ENCODE assay signal across 8 cellular contexts in the genomic region with DNA sequence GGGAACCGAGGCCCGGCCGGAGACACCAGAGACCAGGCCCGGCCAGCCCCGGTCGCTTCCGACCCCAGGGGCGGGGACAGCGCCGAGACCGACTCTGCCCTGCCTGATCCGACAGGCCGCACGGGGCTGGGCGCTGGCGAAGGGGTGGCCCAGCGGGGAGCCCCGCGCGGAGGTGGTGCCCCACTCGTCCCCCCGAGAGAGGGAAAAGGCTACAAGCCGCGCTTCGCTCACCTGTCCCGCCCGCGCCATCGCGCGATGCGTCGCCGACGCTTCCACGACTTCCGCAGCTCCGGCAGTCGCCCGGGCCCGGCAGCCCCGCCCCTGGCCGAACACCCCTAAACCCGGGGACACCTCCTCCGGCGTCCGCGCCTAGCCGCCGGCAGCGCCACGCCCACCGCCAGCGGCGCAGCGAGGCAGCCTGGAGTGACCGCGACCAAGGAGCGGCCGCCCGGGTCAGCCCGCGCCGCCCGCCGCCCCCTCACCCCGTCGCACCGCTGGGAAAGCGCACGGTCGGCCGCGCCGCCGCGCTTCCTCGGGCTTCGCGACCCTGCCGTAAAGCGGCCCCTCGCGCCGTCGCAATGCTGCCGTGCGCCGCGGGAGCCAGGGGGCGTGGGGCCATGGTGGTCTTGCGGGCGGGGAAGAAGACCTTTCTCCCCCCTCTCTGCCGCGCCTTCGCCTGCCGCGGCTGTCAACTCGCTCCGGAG. TPM values are rescaled to one million over a fixed set of nuclear protein-coding genes. Genes with fewer than 3 reads are reported as not detected.
DNase-seq lines count a peak whose midpoint lies in the region; TF ChIP-seq lines count a peak whose summit lies in the region.

A gene with protein sequence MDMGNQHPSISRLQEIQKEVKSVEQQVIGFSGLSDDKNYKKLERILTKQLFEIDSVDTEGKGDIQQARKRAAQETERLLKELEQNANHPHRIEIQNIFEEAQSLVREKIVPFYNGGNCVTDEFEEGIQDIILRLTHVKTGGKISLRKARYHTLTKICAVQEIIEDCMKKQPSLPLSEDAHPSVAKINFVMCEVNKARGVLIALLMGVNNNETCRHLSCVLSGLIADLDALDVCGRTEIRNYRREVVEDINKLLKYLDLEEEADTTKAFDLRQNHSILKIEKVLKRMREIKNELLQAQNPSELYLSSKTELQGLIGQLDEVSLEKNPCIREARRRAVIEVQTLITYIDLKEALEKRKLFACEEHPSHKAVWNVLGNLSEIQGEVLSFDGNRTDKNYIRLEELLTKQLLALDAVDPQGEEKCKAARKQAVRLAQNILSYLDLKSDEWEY (minus strand): TSS at position 273 of the 704 bp plus-strand sequence. CDS start 1,493 bp downstream, outside the sequence.
A gene with protein sequence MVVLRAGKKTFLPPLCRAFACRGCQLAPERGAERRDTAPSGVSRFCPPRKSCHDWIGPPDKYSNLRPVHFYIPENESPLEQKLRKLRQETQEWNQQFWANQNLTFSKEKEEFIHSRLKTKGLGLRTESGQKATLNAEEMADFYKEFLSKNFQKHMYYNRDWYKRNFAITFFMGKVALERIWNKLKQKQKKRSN (plus strand): TSS at position 576 of the 704 bp plus-strand sequence. CDS start 42 bp downstream, at position 618.

- peaks cover 90% of the 10 kb centered on the region for H3K79me2 ChIP-seq in GM23248 (ENCODE audit: insufficient read depth)
- peaks cover 95% of the 10 kb centered on the region for H3K79me2 ChIP-seq in neural progenitor cell (ENCODE audit: low read depth)

- H3K4me1 ChIP-seq in GM23248 (ENCODE audit: insufficient read depth) (peaks cover 32% of the 10 kb centered on the region), SJCRH30 (peaks cover 14% of the 10 kb centered on the region), neural progenitor cell (peaks cover 16% of the 10 kb centered on the region), stomach smooth muscle (ENCODE audit: control insufficient read depth, insufficient read depth, low read length) (peaks cover 47% of the 10 kb centered on the region)

- H3K4me3 Mint-ChIP-seq in neural progenitor cell: peak within 1 kb of the TSS; percentile 95

- H3K27me3 ChIP-seq in GM23248 (replicated peaks; ENCODE audit: insufficient read depth) (no peaks in the 10 kb centered on the region), SJCRH30 (no peaks in the 10 kb centered on the region), neural progenitor cell (no peaks in the 10 kb centered on the region), stomach smooth muscle (ENCODE audit: control insufficient read depth in 1 of 2, insufficient read depth in 2 of 2, low read length in 2 of 2) (no peaks in the 10 kb centered on the region)

- H3K4me2 ChIP-seq in GM23248 (ENCODE audit: unreplicated experiment) (peak within 1 kb of the TSS; percentile 91), neural progenitor cell (peak within 1 kb of the TSS; percentile 96)

- H3K27me3 Mint-ChIP-seq in neural progenitor cell (ENCODE audit: insufficient read depth, low read depth): no peaks in the 10 kb centered on the region

- DNase-seq in ELF-1 (ENCODE audit: low read depth, low spot score) (peak; percentile 88), GM23248 (peak; percentile 91), LHCN-M2 (ENCODE audit: low read depth) (peak; percentile 77), SJCRH30 (peak; percentile 90 to 92), activated gamma-delta T cell treated with Interleukin-2 at 50 U/mL for 16 hours (peak; percentile 84), foreskin fibroblast (peak; percentile 77 to 93), neural progenitor cell (ENCODE audit: low spot score) (peak; percentile 96)

- no peak for TF ChIP-seq CTCF in foreskin fibroblast (IDR thresholded peaks at IDR 0.05; ENCODE audit: low read depth, low read length)
- no peak for TF ChIP-seq CTCF in neural progenitor cell (IDR thresholded peaks at IDR 0.05)

- peaks cover 23% of the 10 kb centered on the region for H3K36me3 ChIP-seq in GM23248 (ENCODE audit: low read depth)
- H3K36me3 ChIP-seq in SJCRH30: peaks cover 25% of the 10 kb centered on the region
- H3K36me3 ChIP-seq in neural progenitor cell: peaks cover 8% of the 10 kb centered on the region
- peaks cover 13 to 25% of the 10 kb centered on the region in 2 donors for H3K36me3 ChIP-seq in stomach smooth muscle (ENCODE audit: control insufficient read depth in 2 of 2, insufficient read depth in 2 of 2, low read length in 2 of 2)

- H3K9me2 ChIP-seq in GM23248 (ENCODE audit: insufficient read depth): no peaks in the 10 kb centered on the region

- H3F3A ChIP-seq in GM23248 (ENCODE audit: insufficient read depth) (peaks cover 40% of the 10 kb centered on the region), neural progenitor cell (ENCODE audit: low read depth) (peaks cover 34% of the 10 kb centered on the region)

- H2AFZ ChIP-seq in GM23248: peak within 1 kb of the TSS; percentile 77
- H2AFZ ChIP-seq in neural progenitor cell (replicated peaks): peak within 1 kb of the TSS; percentile 84

- H3K27ac ChIP-seq in GM23248: peak within 1 kb of the TSS; percentile 95
- peak within 1 kb of the TSS; percentile 71 for H3K27ac ChIP-seq in SJCRH30
- peak within 1 kb of the TSS; percentile 99 for H3K27ac ChIP-seq in neural progenitor cell
- H3K27ac ChIP-seq in stomach smooth muscle (ENCODE audit: low read length): peak within 1 kb of the TSS; percentile 80

- no peaks in the 10 kb centered on the region for H3K9me3 Mint-ChIP-seq in neural progenitor cell

- H3K9ac ChIP-seq in GM23248: peak within 1 kb of the TSS; percentile 93
- H3K9ac ChIP-seq in neural progenitor cell: peak within 1 kb of the TSS; percentile 94
- H3K9ac ChIP-seq in stomach smooth muscle (ENCODE audit: low read length in 2 of 2): peak within 1 kb of the TSS; percentile 67 to 83

- H3K36me3 Mint-ChIP-seq in neural progenitor cell: peaks cover 13% of the 10 kb centered on the region

- H3K4me3 ChIP-seq in GM23248 (peak within 1 kb of the TSS; percentile 89), SJCRH30 (peak within 1 kb of the TSS; percentile 94), foreskin fibroblast (ENCODE audit: low read depth in 1 of 2, low read length in 2 of 2) (peak within 1 kb of the TSS; percentile 72 to 84), neural progenitor cell (peak within 1 kb of the TSS; percentile 97), stomach smooth muscle (ENCODE audit: low read length in 2 of 2) (peak within 1 kb of the TSS; percentile 87 to 88)

- H4K20me1 ChIP-seq in GM23248 (ENCODE audit: insufficient read depth) (no peaks in the 10 kb centered on the region), neural progenitor cell (ENCODE audit: low read depth) (peaks cover 52% of the 10 kb centered on the region)

- peaks cover 44% of the 10 kb centered on the region for H3K4me1 Mint-ChIP-seq in neural progenitor cell

- H3K9me3 ChIP-seq in GM23248 (ENCODE audit: low read depth): no peaks in the 10 kb centered on the region
- H3K9me3 ChIP-seq in SJCRH30 (replicated peaks): no peaks in the 10 kb centered on the region
- H3K9me3 ChIP-seq in neural progenitor cell (ENCODE audit: low read depth): no peaks in the 10 kb centered on the region
- no peaks in the 10 kb centered on the region for H3K9me3 ChIP-seq in stomach smooth muscle (ENCODE audit: control insufficient read depth in 2 of 2, low read length in 2 of 2)

- peak within 1 kb of the TSS; percentile 95 for H3K27ac Mint-ChIP-seq in neural progenitor cell

- WGBS in GM23248 (ENCODE audit: low coverage in 1 of 2, low lambda C conversion rate in 2 of 2, missing lambda C conversion rate in 2 of 2), 2 experiments: 1% methylated on average over 32 to 76 of the region's 100 CpGs

- in situ Hi-C loops in GM23248 (cut with MboI): no loop called here

RNA-seq across cellular contexts. Expression of the first gene that starts in this region (rescaled TPM):
- total RNA-seq in GM23248 (2014; rRNA removed; shearing (Covaris generic)): 23.9 and 25.8 TPM in 2 replicates
- 28.6 and 29.1 TPM in 2 replicates for polyA plus RNA-seq in GM23248 (2016; fragmentation: Nextera tagmentation; extraction: Ambion mirVana)
- total RNA-seq in LHCN-M2 (2014; rRNA removed) (33.0 and 33.8 TPM in 2 replicates), neural progenitor cell (ENCODE audit: low replicate concordance) (19.4 and 59.9 TPM in 2 replicates)
- 10.6 TPM for polyA plus RNA-seq in LHCN-M2 (2012)
- 43.7 and 45.9 TPM in 2 replicates for total RNA-seq in SJCRH30 (2014; rRNA removed; shearing (Covaris generic))

RNA-seq across cellular contexts. Expression of the second gene that starts in this region (rescaled TPM):
- total RNA-seq in GM23248 (2014; rRNA removed; shearing (Covaris generic)): 28.9 and 45.8 TPM in 2 replicates
- polyA plus RNA-seq in GM23248 (2016; fragmentation: Nextera tagmentation; extraction: Ambion mirVana): 96.3 and 108 TPM in 2 replicates
- total RNA-seq in LHCN-M2 (2014; rRNA removed) (43.7 and 59.7 TPM in 2 replicates), neural progenitor cell (ENCODE audit: low replicate concordance) (38.6 and 72.3 TPM in 2 replicates)
- polyA plus RNA-seq in LHCN-M2 (2012): 53.2 TPM
- total RNA-seq in SJCRH30 (2014; rRNA removed; shearing (Covaris generic)): 43.0 and 47.2 TPM in 2 replicates

Comparison
In these comparisons a context has a peak if more than half of its experiments do, and no peak if none do; other contexts are left out.
1. Peak in every context shown above with its lines: DNase-seq, H3K4me3 ChIP-seq and H3K27ac ChIP-seq.